In genomic region chr17:61539728-61540127, GRCh38 we compare ENCODE assay signal across 3 cellular contexts.
TF ChIP-seq lines count a peak whose summit lies in the region.

No MANE protein-coding gene starts in this region.

TF ChIP-seq in HEK293, 187 proteins besides CTCF, POLR2A, EP300 and RAD21 (continued from another document):
- TF ChIP-seq ZNF555 (tag by site-specific recombination; conservative IDR thresholded peaks at IDR 0.05) = 0 out of 2 replicates have a peak, but pooled peaks have one; percentile 4

TF ChIP-seq in GM12878, 131 proteins besides CTCF, POLR2A, EP300 and RAD21:
- TF ChIP-seq ETV6 (conservative IDR thresholded peaks at IDR 0.05 in 1 of 2, IDR thresholded peaks at IDR 0.05 in 1 of 2; ENCODE audit: borderline replicate concordance in 1 of 2, low read depth in 1 of 2) (peak in 1 of 2 experiments; percentile 86; a peak in 2 of 4 replicates), NFXL1 (IDR thresholded peaks at IDR 0.05; ENCODE audit: borderline replicate concordance) (0 out of 2 replicates have a peak, but pooled peaks have one; percentile 14)
TF ChIP-seq in GM12878: peak in this region for 2; not testable (repeated sequence) for 129.

TF ChIP-seq in K562, 482 proteins besides CTCF, POLR2A, EP300 and RAD21 (continued from another document):
- peak in 1 of 3 experiments; percentile 77; a peak in 2 of 6 replicates for TF ChIP-seq ZBTB11 (CRISPR knock-in tag; IDR thresholded peaks at IDR 0.05)
- TF ChIP-seq ZNF146 (CRISPR knock-in tag; IDR thresholded peaks at IDR 0.05; ENCODE audit: unreplicated experiment) = peak; percentile 53
